1 cellular context compared by ENCODE assay signal in genomic region chr19:810077-810855, GRCh38.
TF ChIP-seq lines count a peak whose summit lies in the region.

No MANE protein-coding gene starts in this region.

TF ChIP-seq in GM12878, 131 proteins besides CTCF, POLR2A, EP300 and RAD21:
- TF ChIP-seq POLR2AphosphoS5 (IDR thresholded peaks at IDR 0.05; ENCODE audit: low read length) (peak; percentile 67; the same call in 1 of the 2 replicates), ATF7 (IDR thresholded peaks at IDR 0.05; ENCODE audit: low read depth) (no peak), HCFC1 (IDR thresholded peaks at IDR 0.05; ENCODE audit: low read length) (no peak), ZBTB33 (IDR thresholded peaks at IDR 0.05) (peak; percentile 18; the same call in 1 of the 2 replicates), TARDBP (IDR thresholded peaks at IDR 0.05; ENCODE audit: borderline replicate concordance) (no peak)
- TF ChIP-seq, protein P1, sequence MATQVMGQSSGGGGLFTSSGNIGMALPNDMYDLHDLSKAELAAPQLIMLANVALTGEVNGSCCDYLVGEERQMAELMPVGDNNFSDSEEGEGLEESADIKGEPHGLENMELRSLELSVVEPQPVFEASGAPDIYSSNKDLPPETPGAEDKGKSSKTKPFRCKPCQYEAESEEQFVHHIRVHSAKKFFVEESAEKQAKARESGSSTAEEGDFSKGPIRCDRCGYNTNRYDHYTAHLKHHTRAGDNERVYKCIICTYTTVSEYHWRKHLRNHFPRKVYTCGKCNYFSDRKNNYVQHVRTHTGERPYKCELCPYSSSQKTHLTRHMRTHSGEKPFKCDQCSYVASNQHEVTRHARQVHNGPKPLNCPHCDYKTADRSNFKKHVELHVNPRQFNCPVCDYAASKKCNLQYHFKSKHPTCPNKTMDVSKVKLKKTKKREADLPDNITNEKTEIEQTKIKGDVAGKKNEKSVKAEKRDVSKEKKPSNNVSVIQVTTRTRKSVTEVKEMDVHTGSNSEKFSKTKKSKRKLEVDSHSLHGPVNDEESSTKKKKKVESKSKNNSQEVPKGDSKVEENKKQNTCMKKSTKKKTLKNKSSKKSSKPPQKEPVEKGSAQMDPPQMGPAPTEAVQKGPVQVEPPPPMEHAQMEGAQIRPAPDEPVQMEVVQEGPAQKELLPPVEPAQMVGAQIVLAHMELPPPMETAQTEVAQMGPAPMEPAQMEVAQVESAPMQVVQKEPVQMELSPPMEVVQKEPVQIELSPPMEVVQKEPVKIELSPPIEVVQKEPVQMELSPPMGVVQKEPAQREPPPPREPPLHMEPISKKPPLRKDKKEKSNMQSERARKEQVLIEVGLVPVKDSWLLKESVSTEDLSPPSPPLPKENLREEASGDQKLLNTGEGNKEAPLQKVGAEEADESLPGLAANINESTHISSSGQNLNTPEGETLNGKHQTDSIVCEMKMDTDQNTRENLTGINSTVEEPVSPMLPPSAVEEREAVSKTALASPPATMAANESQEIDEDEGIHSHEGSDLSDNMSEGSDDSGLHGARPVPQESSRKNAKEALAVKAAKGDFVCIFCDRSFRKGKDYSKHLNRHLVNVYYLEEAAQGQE (IDR thresholded peaks at IDR 0.05; ENCODE audit: low read depth, low read length): no peak
TF ChIP-seq in GM12878: peak in this region for 2.
